ENCODE assay signal across 20 cellular contexts in genomic region chr2:44548221-44549098, GRCh38.
DNase-seq lines count a peak whose midpoint lies in the region; ATAC-seq, FAIRE-seq and TF ChIP-seq lines count a peak whose summit lies in the region.
"Had no signal": no experiment of that assay in that cellular context is flagged by ENCODE, and none has a peak within 500 bp of the region (broad histone marks: within the 10 kb centered on the region; RNA-seq: fewer than 3 reads in every experiment).

No MANE protein-coding gene starts in this region.

- no peak overlapping the region for H3K4ac ChIP-seq in trophoblast cell (ENCODE audit: low read depth, low read length)

- H4K8ac ChIP-seq in trophoblast cell (ENCODE audit: low read depth, low read length) = no peak overlapping the region

- peaks cover 2% of the 10 kb centered on the region for H3K79me1 ChIP-seq in trophoblast cell (ENCODE audit: low read length)

- H2BK5ac ChIP-seq in trophoblast cell (ENCODE audit: low read depth, low read length, poor library complexity) = peak overlapping the region; percentile 56

- H3K9me3 ChIP-seq in PC-9 (ENCODE audit: insufficient read depth, low read depth) = no peaks in the 10 kb centered on the region; the same call in 1 of the 2 replicates
- H3K9me3 ChIP-seq in endothelial cell of umbilical vein (replicated peaks; ENCODE audit: control insufficient read depth, insufficient read depth, low read length) = no peaks in the 10 kb centered on the region
- H3K9me3 ChIP-seq in trophoblast cell (ENCODE audit: insufficient read depth, low read depth, low read length) = no peaks in the 10 kb centered on the region
- no peaks in the 10 kb centered on the region for H3K9me3 ChIP-seq in upper lobe of right lung
- H3K9me3 ChIP-seq: BLaER1 treated with 17β-estradiol and CSF1 and Interleukin-3, amounts not matched to agents 10 nM and 100 nM; gastrocnemius medialis had no signal

- BruUV-seq in PC-9 (replicated peaks; lab: Mats Ljungman, UMichigan) = no TSS peak
- no TSS peak for BruUV-seq in endothelial cell of umbilical vein (replicated peaks; lab: Mats Ljungman, UMichigan)

- no peaks in the 10 kb centered on the region for H4K20me1 ChIP-seq in PC-9 (ENCODE audit: insufficient read depth)
- H4K20me1 ChIP-seq in endothelial cell of umbilical vein (replicated peaks; ENCODE audit: control insufficient read depth, extremely low read depth, insufficient read depth, low read length) = no peaks in the 10 kb centered on the region
- H4K20me1 ChIP-seq: BLaER1 treated with 17β-estradiol and CSF1 and Interleukin-3, amounts not matched to agents 10 nM and 100 nM had no signal

- H3K27me3 ChIP-seq in PC-9 (ENCODE audit: insufficient read depth, low read depth) = no peaks in the 10 kb centered on the region
- no peaks in the 10 kb centered on the region for H3K27me3 ChIP-seq in endothelial cell of umbilical vein (ENCODE audit: control insufficient read depth in 2 of 2, insufficient read depth in 2 of 2, low read length in 2 of 2)
- no peaks in the 10 kb centered on the region for H3K27me3 ChIP-seq in trophoblast cell (ENCODE audit: insufficient read depth, low read length)
- H3K27me3 ChIP-seq in upper lobe of right lung = no peaks in the 10 kb centered on the region
- H3K27me3 ChIP-seq: BLaER1 treated with 17β-estradiol and CSF1 and Interleukin-3, amounts not matched to agents 10 nM and 100 nM; gastrocnemius medialis had no signal

- CTCF ChIA-PET in PC-9 (lab: Charles Lee) = interaction anchor here (0.5 to 1.0 kb wide), 4 partner anchors 67 to 401 kb away, joined by 3 to 5 read pairs (median 4); no protein-coding TSS in a partner anchor
- CTCF ChIA-PET in endothelial cell of umbilical vein (lab: Charles Lee) = interaction anchor here (1.0 to 3.3 kb wide), 4 partner anchors 11 to 68 kb away, joined by 3 to 25 read pairs (median 4); no protein-coding TSS in a partner anchor

- H3K4me2 ChIP-seq in PC-9 (peak overlapping the region; percentile 73), endothelial cell of umbilical vein (ENCODE audit: insufficient read depth, low read length) (peak overlapping the region; percentile 67), trophoblast cell (ENCODE audit: low read length) (peak overlapping the region; percentile 38)
- H3K4me2 ChIP-seq: BLaER1 treated with 17β-estradiol and CSF1 and Interleukin-3, amounts not matched to agents 10 nM and 100 nM had no signal

- no peak overlapping the region for H3K18ac ChIP-seq in trophoblast cell (ENCODE audit: low read length)

- intact Hi-C loops in PC-9 (cut with micrococcal nuclease; ENCODE audit: unreplicated experiment) (loop anchor here (1.0 to 5.0 kb wide), 5 partner anchors 13 to 389 kb away; no protein-coding TSS in a partner anchor), endothelial cell of umbilical vein (cut with micrococcal nuclease) (no loop called here), upper lobe of right lung (cut with DNase I) (no loop called here)

- H2AFZ ChIP-seq in PC-9 (0 out of 2 replicates have a peak overlapping the region, but pooled peaks have one; percentile 6), endothelial cell of umbilical vein (ENCODE audit: low read depth, low read length) (no peak overlapping the region), trophoblast cell (ENCODE audit: insufficient read depth, low read length, poor library complexity) (no peak overlapping the region)

- H3K36me3 ChIP-seq in PC-9 (ENCODE audit: low read depth) (no peaks in the 10 kb centered on the region), endothelial cell of umbilical vein (ENCODE audit: control insufficient read depth in 2 of 2, extremely low read depth in 1 of 2, insufficient read depth in 2 of 2, low read length in 2 of 2) (no peaks in the 10 kb centered on the region), trophoblast cell (ENCODE audit: control insufficient read depth in 1 of 2, insufficient read depth in 2 of 2, low read length in 2 of 2) (no peaks in the 10 kb centered on the region), upper lobe of right lung (no peaks in the 10 kb centered on the region)
- H3K36me3 ChIP-seq: gastrocnemius medialis had no signal

- H4K91ac ChIP-seq in trophoblast cell (ENCODE audit: low read depth, low read length) = no peak overlapping the region

- no peak overlapping the region for H2BK12ac ChIP-seq in trophoblast cell (ENCODE audit: low read length)

- no peak for FAIRE-seq in endothelial cell of umbilical vein (lab: Jason Lieb, UNC)
- FAIRE-seq: GM12891 had no signal

- POLR2A ChIA-PET in PC-9 (lab: Charles Lee; ENCODE audit: unreplicated experiment) (interaction anchor here (0.6 to 0.7 kb wide), 2 partner anchors 33 to 1975 kb away, joined by 3 to 5 read pairs; no protein-coding TSS in a partner anchor), endothelial cell of umbilical vein (lab: Charles Lee) (no interaction called here)

- H3K9me1 ChIP-seq in endothelial cell of umbilical vein (replicated peaks; ENCODE audit: control insufficient read depth, extremely low read depth, insufficient read depth, low read length) = no peaks in the 10 kb centered on the region

- H3K9ac ChIP-seq in endothelial cell of umbilical vein (replicated peaks; ENCODE audit: extremely low read depth, insufficient read depth, low read length) (no peak overlapping the region), trophoblast cell (ENCODE audit: low read length) (no peak overlapping the region)
- H3K9ac ChIP-seq: BLaER1 treated with 17β-estradiol and CSF1 and Interleukin-3, amounts not matched to agents 10 nM and 100 nM had no signal

- H3K14ac ChIP-seq in trophoblast cell (ENCODE audit: low read length) = no peak overlapping the region

- no peak overlapping the region for H3K23ac ChIP-seq in trophoblast cell (ENCODE audit: low read length)

- H2AK5ac ChIP-seq in trophoblast cell (ENCODE audit: low read length) = no peak overlapping the region

- H3K9me2 ChIP-seq in PC-9 (ENCODE audit: insufficient read depth) = no peaks in the 10 kb centered on the region

- TF ChIP-seq CTCF in PC-9 (conservative IDR thresholded peaks at IDR 0.05) (no peak), endothelial cell of umbilical vein (IDR thresholded peaks at IDR 0.05; ENCODE audit: extremely low read depth in 1 of 2, insufficient read depth in 1 of 2, low read depth in 1 of 2, low read length in 2 of 2) (no peak), upper lobe of right lung (IDR thresholded peaks at IDR 0.05) (no peak)

- ATAC-seq in upper lobe of right lung = no peak
- ATAC-seq: gastrocnemius medialis; left ventricle myocardium superior; stimulated activated memory B cell treated with anti-CD40 and anti-IgM and Interleukin-4, amounts not matched to agents 10 μg/mL and 1 μg/mL and 100 μg/mL, for 72 hours had no signal

- dilution Hi-C loops in endothelial cell of umbilical vein (cut with MboI; ENCODE audit: extremely low pct_ligation_motif_present, low sequenced_read_pairs) = no loop called here

- H2BK120ac ChIP-seq in trophoblast cell (ENCODE audit: insufficient read depth, low read length, poor library complexity) = peak overlapping the region; percentile 73

- H3K79me2 ChIP-seq in PC-9 (ENCODE audit: low read depth) = no peaks in the 10 kb centered on the region
- no peaks in the 10 kb centered on the region for H3K79me2 ChIP-seq in endothelial cell of umbilical vein (ENCODE audit: control insufficient read depth, insufficient read depth, low read length)
- H3K79me2 ChIP-seq in trophoblast cell (ENCODE audit: control insufficient read depth, insufficient read depth, low read length, poor library complexity) = no peaks in the 10 kb centered on the region

- peaks cover 32% of the 10 kb centered on the region for H3F3A ChIP-seq in PC-9 (ENCODE audit: insufficient read depth, low read depth)

- no peak overlapping the region for H4K12ac ChIP-seq in trophoblast cell (ENCODE audit: low read depth, low read length)

- DNase-seq in NCI-H1436 (lab: John Stamatoyannopoulos, UW) (peak; percentile 32), NCI-H1436 treated with DMSO at 0.1 percent for 48 hours (lab: John Stamatoyannopoulos, UW) (no peak), PC-9 (no peak), endothelial cell of umbilical vein (ENCODE audit: low read depth, low spot score) (no peak), trophoblast cell (no peak), NCI-H2029 (lab: John Stamatoyannopoulos, UW) (no peak), amniotic stem cell (lab: John Stamatoyannopoulos, UW) (no peak), upper lobe of right lung (no peak)
- DNase-seq: activated CD4-positive, alpha-beta T cell treated with anti-CD3 and anti-CD28 coated beads, Interleukin-2, amount 10 ng/mL, durations not matched to agents 7 days and 5 days; activated naive CD4-positive, alpha-beta T cell; gastrocnemius medialis; GDM1; H7; left ventricle myocardium superior; NCI-H1694 treated with DMSO at 0.1 percent for 48 hours had no signal

- no CpG with 5 or more reads among the region's 8 CpGs for WGBS in trophoblast cell (ENCODE audit: extremely low coverage, insufficient coverage, insufficient read length)

- H3K27ac ChIP-seq in PC-9 (peak overlapping the region; percentile 87), endothelial cell of umbilical vein (ENCODE audit: insufficient read depth, low read depth, low read length) (peak overlapping the region; percentile 70), trophoblast cell (ENCODE audit: low read depth, low read length) (peak overlapping the region; percentile 54), upper lobe of right lung (no peak overlapping the region)
- H3K27ac ChIP-seq: 22Rv1; BLaER1 treated with 17β-estradiol and CSF1 and Interleukin-3, amounts not matched to agents 10 nM and 100 nM; coronary artery; gastrocnemius medialis had no signal

- peak overlapping the region; percentile 32 for H3K4me3 ChIP-seq in PC-9
- H3K4me3 ChIP-seq in endothelial cell of umbilical vein (replicated peaks in 1 of 3; ENCODE audit: insufficient read depth in 1 of 3, low read depth in 1 of 3, low read length in 3 of 3) = no peak overlapping the region
- H3K4me3 ChIP-seq in trophoblast cell (ENCODE audit: low read depth, low read length) = no peak overlapping the region
- no peak overlapping the region for H3K4me3 ChIP-seq in upper lobe of right lung
- H3K4me3 ChIP-seq: BLaER1 treated with 17β-estradiol and CSF1 and Interleukin-3, amounts not matched to agents 10 nM and 100 nM; coronary artery; gastrocnemius medialis had no signal

- TF ChIP-seq POLR2A in endothelial cell of umbilical vein (IDR thresholded peaks at IDR 0.05; ENCODE audit: low read depth, low read length) = no peak

- H3K4me1 ChIP-seq in PC-9 (replicated peaks; ENCODE audit: insufficient read depth) (peaks cover 71% of the 10 kb centered on the region), endothelial cell of umbilical vein (ENCODE audit: control insufficient read depth, extremely low read depth, insufficient read depth, low read length) (peaks cover 45% of the 10 kb centered on the region), trophoblast cell (ENCODE audit: control insufficient read depth in 1 of 2, insufficient read depth in 2 of 2, low read length in 2 of 2) (peaks cover 8 to 12% of the 10 kb centered on the region in 2 experiments), upper lobe of right lung (no peaks in the 10 kb centered on the region)

TF ChIP-seq in endothelial cell of umbilical vein, 7 proteins besides CTCF, POLR2A, EP300 and RAD21:
- TF ChIP-seq FOS (IDR thresholded peaks at IDR 0.05; ENCODE audit: borderline replicate concordance, insufficient read depth, low read length) = no peak
TF ChIP-seq in endothelial cell of umbilical vein: peak in this region for 0.
